1 cellular context compared by ENCODE assay signal in the genomic region with DNA sequence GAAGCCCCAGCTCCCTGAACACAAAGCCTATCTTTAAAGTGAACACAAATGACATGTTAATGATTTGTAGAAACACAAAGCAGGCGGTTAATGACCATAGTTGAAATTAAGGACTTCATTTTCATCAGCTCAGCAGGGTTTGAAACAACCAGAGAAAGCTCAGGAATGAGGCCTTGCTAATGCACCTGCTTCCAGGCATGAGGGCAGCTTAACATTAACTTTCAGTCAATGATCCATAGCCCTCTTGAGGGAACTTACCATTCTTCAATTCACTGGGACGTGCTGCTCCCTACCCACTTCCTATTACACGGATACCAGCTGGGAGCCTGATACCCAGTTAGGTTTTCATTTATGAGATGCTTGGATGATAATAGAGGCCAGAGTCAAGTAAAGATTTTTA.
TF ChIP-seq lines count a peak whose summit lies in the region.

No MANE protein-coding gene starts in this region.

TF ChIP-seq in H1, 55 proteins besides CTCF, POLR2A, EP300 and RAD21 (continued from another document):
- TF ChIP-seq, protein P1, sequence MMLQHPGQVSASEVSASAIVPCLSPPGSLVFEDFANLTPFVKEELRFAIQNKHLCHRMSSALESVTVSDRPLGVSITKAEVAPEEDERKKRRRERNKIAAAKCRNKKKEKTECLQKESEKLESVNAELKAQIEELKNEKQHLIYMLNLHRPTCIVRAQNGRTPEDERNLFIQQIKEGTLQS (IDR thresholded peaks at IDR 0.05; ENCODE audit: insufficient read depth, low read depth, low read length), result no peak
- no peak for TF ChIP-seq RFX5 (IDR thresholded peaks at IDR 0.05; ENCODE audit: borderline replicate concordance, low read depth, low read length)
